Comparison of ENCODE assay signal across 23 cellular contexts in genomic region chr7:35474100-35474499, GRCh38.
DNase-seq lines count a peak whose midpoint lies in the region; ATAC-seq, FAIRE-seq and TF ChIP-seq lines count a peak whose summit lies in the region.
"Had no signal": no experiment of that assay in that cellular context is flagged by ENCODE, and none has a peak within 500 bp of the region (broad histone marks: within the 10 kb centered on the region; RNA-seq: fewer than 3 reads in every experiment).

No MANE protein-coding gene starts in this region.

- no peak overlapping the region for H3K4me2 ChIP-seq in K562 (ENCODE audit: insufficient read depth, low read length)
- H3K4me2 ChIP-seq: A549; BLaER1 treated with 17β-estradiol and CSF1 and Interleukin-3, amounts not matched to agents 10 nM and 100 nM had no signal

- H3K9me1 ChIP-seq in K562 (ENCODE audit: control insufficient read depth, insufficient read depth, low read length), result no peaks in the 10 kb centered on the region

- H3K27ac ChIP-seq in K562 (ENCODE audit: extremely low read depth, low read depth, low read length), result no peak overlapping the region
- H3K27ac ChIP-seq: 22Rv1; A549; BLaER1 treated with 17β-estradiol and CSF1 and Interleukin-3, amounts not matched to agents 10 nM and 100 nM; C4-2B had no signal

- CTCF ChIA-PET in K562 (lab: Yijun Ruan, JAX; ENCODE audit: low intra/inter-chr PET ratio), result no interaction called here

- no peak for FAIRE-seq in K562 (lab: Jason Lieb, UNC)
- FAIRE-seq: A549, D721Med, G401.6, GM12891, GM19239 had no signal

- BruUV-seq in K562 (replicated peaks; lab: Mats Ljungman, UMichigan), result no TSS peak

- no peak for TF ChIP-seq EP300 in Ishikawa (IDR thresholded peaks at IDR 0.05; ENCODE audit: borderline replicate concordance)
- TF ChIP-seq EP300 in K562 (IDR thresholded peaks at IDR 0.05; ENCODE audit: low read length), result no peak

- TF ChIP-seq CTCF in K562 (IDR thresholded peaks at IDR 0.05 in 2 of 3, conservative IDR thresholded peaks at IDR 0.05 in 1 of 3; ENCODE audit: insufficient read depth in 2 of 3, low read depth in 1 of 3, low read length in 3 of 3) (no peak), osteocyte (IDR thresholded peaks at IDR 0.05) (no peak)

- peak overlapping the region; percentile 12 for H3K27ac Mint-ChIP-seq in activated T-cell treated with anti-CD3 and anti-CD28 coated beads, Interleukin-2, amount 50 U/mL, for 72 hours
- no peak overlapping the region for H3K27ac Mint-ChIP-seq in activated T-cell treated with anti-CD3 and anti-CD28 coated beads, Interleukin-2, amount 50 U/mL, for 24 hours
- H3K27ac Mint-ChIP-seq in osteocyte (ENCODE audit: unreplicated experiment), result no peak overlapping the region
- H3K27ac Mint-ChIP-seq: B cell; CD4-positive, alpha-beta T cell; CD8-positive, alpha-beta T cell had no signal

- in situ Hi-C loops in K562 (cut with MboI), result no loop called here

- H3K9me3 ChIP-seq in K562 (replicated peaks; ENCODE audit: control insufficient read depth, insufficient read depth, low read depth, low read length), result no peaks in the 10 kb centered on the region
- H3K9me3 ChIP-seq: Caco-2 had no signal

- no peak for TF ChIP-seq POLR2A in K562 (conservative IDR thresholded peaks at IDR 0.05)

- no peaks in the 10 kb centered on the region for H4K20me1 ChIP-seq in K562 (replicated peaks; ENCODE audit: control insufficient read depth, insufficient read depth, low read length)
- H4K20me1 ChIP-seq: BLaER1 treated with 17β-estradiol and CSF1 and Interleukin-3, amounts not matched to agents 10 nM and 100 nM had no signal

- H3K4me3 ChIP-seq in K562, result no peak overlapping the region
- H3K4me3 ChIP-seq: A549; BLaER1 treated with 17β-estradiol and CSF1 and Interleukin-3, amounts not matched to agents 10 nM and 100 nM had no signal

- H3K4me1 ChIP-seq in K562 (replicated peaks in 1 of 2; ENCODE audit: control insufficient read depth in 2 of 2, insufficient read depth in 2 of 2, low read length in 2 of 2), result no peaks in the 10 kb centered on the region
- H3K4me1 ChIP-seq: A549, Caco-2 had no signal

- no peak overlapping the region for H3K9ac ChIP-seq in K562 (ENCODE audit: insufficient read depth in 1 of 2, low read depth in 2 of 2, low read length in 2 of 2)
- H3K9ac ChIP-seq: BLaER1 treated with 17β-estradiol and CSF1 and Interleukin-3, amounts not matched to agents 10 nM and 100 nM had no signal

- peaks cover 11% of the 10 kb centered on the region for H3K27me3 Mint-ChIP-seq in activated T-cell treated with anti-CD3 and anti-CD28 coated beads, Interleukin-2, amount 50 U/mL, for 72 hours (ENCODE audit: low read depth)
- peaks cover 20% of the 10 kb centered on the region for H3K27me3 Mint-ChIP-seq in activated T-cell treated with anti-CD3 and anti-CD28 coated beads, Interleukin-2, amount 50 U/mL, for 24 hours
- H3K27me3 Mint-ChIP-seq in osteocyte (ENCODE audit: unreplicated experiment), result peaks cover 16% of the 10 kb centered on the region

- H3K4me1 Mint-ChIP-seq in activated T-cell treated with anti-CD3 and anti-CD28 coated beads, Interleukin-2, amount 50 U/mL, for 72 hours (ENCODE audit: low read depth), result no peaks in the 10 kb centered on the region
- no peaks in the 10 kb centered on the region for H3K4me1 Mint-ChIP-seq in activated T-cell treated with anti-CD3 and anti-CD28 coated beads, Interleukin-2, amount 50 U/mL, for 24 hours (ENCODE audit: low read depth)
- no peaks in the 10 kb centered on the region for H3K4me1 Mint-ChIP-seq in osteocyte (ENCODE audit: unreplicated experiment)
- H3K4me1 Mint-ChIP-seq: B cell had no signal

- no peak for DNase-seq in activated T-cell treated with anti-CD3 and anti-CD28 coated beads, Interleukin-2, amount 50 U/mL, for 72 hours
- no peak for DNase-seq in activated T-cell treated with anti-CD3 and anti-CD28 coated beads, Interleukin-2, amount 50 U/mL, for 24 hours
- DNase-seq in K562 (ENCODE audit: extremely low read depth in 1 of 4, low spot score in 3 of 4) (no peak), osteocyte (ENCODE audit: extremely low spot score, unreplicated experiment) (peak; percentile 17), amniotic stem cell (lab: John Stamatoyannopoulos, UW) (no peak)
- DNase-seq in activated CD4-positive, alpha-beta T cell treated with anti-CD3 and anti-CD28 coated beads, Interleukin-2, amount 50 U/mL, for 48 hours, result no peak
- DNase-seq: AML-193; Caco-2; Calu3; CD4-positive, alpha-beta T cell; CD8-positive, alpha-beta T cell; DMS79 treated with DMSO at 0.1 percent for 48 hours; GF-D8 had no signal

- intact Hi-C loops in K562 (cut with micrococcal nuclease), result no loop called here

- POLR2A ChIA-PET in K562 (lab: Yijun Ruan, JAX), result no interaction called here

- TF ChIP-seq RAD21 in Ishikawa (IDR thresholded peaks at IDR 0.05; ENCODE audit: low read depth) (no peak), K562 (CRISPR knock-in tag; conservative IDR thresholded peaks at IDR 0.05 in 1 of 2, IDR thresholded peaks at IDR 0.05 in 1 of 2) (no peak)

- H2AFZ ChIP-seq in K562 (ENCODE audit: low read depth, low read length), result no peak overlapping the region

- H3K4me3 Mint-ChIP-seq in activated T-cell treated with anti-CD3 and anti-CD28 coated beads, Interleukin-2, amount 50 U/mL, for 72 hours, result no peak overlapping the region
- H3K4me3 Mint-ChIP-seq in activated T-cell treated with anti-CD3 and anti-CD28 coated beads, Interleukin-2, amount 50 U/mL, for 24 hours, result no peak overlapping the region
- H3K4me3 Mint-ChIP-seq in osteocyte (ENCODE audit: unreplicated experiment), result no peak overlapping the region
- H3K4me3 Mint-ChIP-seq: B cell; CD4-positive, alpha-beta T cell; CD8-positive, alpha-beta T cell had no signal

- WGBS in K562 (ENCODE audit: insufficient coverage, low coverage, missing lambda C conversion rate), result 0% methylated on average over 1 of the region's 1 CpG

- peaks cover 4 to 8% of the 10 kb centered on the region in 2 donors for H3K9me3 Mint-ChIP-seq in activated T-cell treated with anti-CD3 and anti-CD28 coated beads, Interleukin-2, amount 50 U/mL, for 72 hours
- peaks cover 13% of the 10 kb centered on the region for H3K9me3 Mint-ChIP-seq in activated T-cell treated with anti-CD3 and anti-CD28 coated beads, Interleukin-2, amount 50 U/mL, for 24 hours
- H3K9me3 Mint-ChIP-seq in osteocyte (ENCODE audit: unreplicated experiment), result peaks cover 7% of the 10 kb centered on the region

- peaks cover 0 to 2% of the 10 kb centered on the region in 2 donors for H3K36me3 Mint-ChIP-seq in activated T-cell treated with anti-CD3 and anti-CD28 coated beads, Interleukin-2, amount 50 U/mL, for 72 hours (ENCODE audit: insufficient read depth in 2 of 2)
- no peaks in the 10 kb centered on the region for H3K36me3 Mint-ChIP-seq in activated T-cell treated with anti-CD3 and anti-CD28 coated beads, Interleukin-2, amount 50 U/mL, for 24 hours (ENCODE audit: low read depth)
- no peaks in the 10 kb centered on the region for H3K36me3 Mint-ChIP-seq in osteocyte (ENCODE audit: unreplicated experiment)
- H3K36me3 Mint-ChIP-seq: CD8-positive, alpha-beta T cell had no signal

- no peak for ATAC-seq in activated T-cell treated with anti-CD3 and anti-CD28 coated beads, Interleukin-2, amount 50 U/mL, for 72 hours (replicated peaks in 1 of 2)
- no peak for ATAC-seq in K562
- ATAC-seq: A549; CD8-positive, alpha-beta T cell had no signal

- H3K36me3 ChIP-seq in K562 (ENCODE audit: control insufficient read depth, insufficient read depth, low read length), result no peaks in the 10 kb centered on the region
- H3K36me3 ChIP-seq: BLaER1 treated with 17β-estradiol and CSF1 and Interleukin-3, amounts not matched to agents 10 nM and 100 nM had no signal

- no peaks in the 10 kb centered on the region for H3K27me3 ChIP-seq in K562 (ENCODE audit: control insufficient read depth in 2 of 2, insufficient read depth in 2 of 2, low read length in 2 of 2)
- H3K27me3 ChIP-seq: BLaER1 treated with 17β-estradiol and CSF1 and Interleukin-3, amounts not matched to agents 10 nM and 100 nM had no signal

- H3K79me2 ChIP-seq in K562 (ENCODE audit: control insufficient read depth, insufficient read depth, low read length), result no peaks in the 10 kb centered on the region

TF ChIP-seq in Ishikawa, 13 proteins besides CTCF, POLR2A, EP300 and RAD21:
- TF ChIP-seq NFIC (IDR thresholded peaks at IDR 0.05), result peak; percentile 62
- no peak for TF ChIP-seq TEAD4 (IDR thresholded peaks at IDR 0.05)

TF ChIP-seq in K562, 482 proteins besides CTCF, POLR2A, EP300 and RAD21 (continues in another document):
- TF ChIP-seq ATF3 (IDR thresholded peaks at IDR 0.05) (no peak), ATF3 (CRISPR knock-in tag; conservative IDR thresholded peaks at IDR 0.05) (no peak), ZC3H8 (IDR thresholded peaks at IDR 0.05) (no peak), NFIX (CRISPR knock-in tag; IDR thresholded peaks at IDR 0.05; ENCODE audit: low read depth) (0 out of 2 replicates have a peak, but pooled peaks have one; percentile 7)
